17 cellular contexts compared by ENCODE assay signal in the genomic region with DNA sequence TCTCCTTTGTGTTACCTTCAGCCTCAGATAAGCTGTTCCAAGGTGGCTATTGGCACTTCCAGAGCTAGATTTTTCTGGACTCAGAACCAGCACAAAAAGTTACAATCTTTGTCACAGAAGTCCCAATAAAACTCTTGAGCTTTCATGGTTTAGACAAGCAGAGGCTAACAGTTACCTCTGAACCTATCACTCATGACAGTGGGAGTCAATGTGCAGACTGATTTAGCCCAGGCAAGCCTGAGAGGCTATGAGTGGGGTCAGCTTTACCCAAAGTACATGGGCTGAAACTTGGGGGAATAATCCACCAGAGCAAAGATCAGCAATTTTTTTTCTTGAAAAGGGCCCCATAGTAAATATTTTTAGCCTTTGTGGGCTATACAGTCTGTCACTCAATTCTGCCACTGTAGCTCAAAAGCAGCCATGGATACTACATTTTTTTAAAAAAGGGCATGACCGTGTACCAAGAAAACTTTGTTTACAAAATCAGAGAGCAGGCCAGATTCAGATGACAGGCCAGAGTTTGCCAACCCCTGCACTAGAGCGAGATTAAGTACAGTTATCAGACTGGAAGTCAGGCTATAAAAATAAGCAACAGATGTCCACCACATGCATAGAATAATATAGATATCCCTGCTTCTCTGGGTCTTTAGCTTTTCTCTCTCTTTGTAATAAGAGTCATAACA. TPM values are rescaled to one million over a fixed set of nuclear protein-coding genes. Genes with fewer than 3 reads are reported as not detected.
"Had no signal": no experiment of that assay in that cellular context is flagged by ENCODE, and none has a peak within 500 bp of the region (broad histone marks: within the 10 kb centered on the region; RNA-seq: fewer than 3 reads in every experiment).

No MANE protein-coding gene starts in this region.

- H3K4me1 ChIP-seq: breast epithelium, esophagus squamous epithelium, sigmoid colon had no signal

- H3K9me3 ChIP-seq: breast epithelium, esophagus squamous epithelium, neutrophil, sigmoid colon had no signal

- DNase-seq: activated CD4-positive, alpha-beta T cell treated with anti-CD3 and anti-CD28 coated beads for 1 hour; activated CD4-positive, alpha-beta T cell treated with anti-CD3 and anti-CD28 coated beads, Interleukin-2, amount 50 U/mL, for 48 hours; activated CD8-positive, alpha-beta memory T cell treated with anti-CD3 and anti-CD28 coated beads, Interleukin-2, amount 10 ng/mL, durations not matched to agents 7 days and 5 days; activated effector memory CD4-positive, alpha-beta T cell treated with Interleukin-2 at 50 U/mL for 16 hours; activated T-cell treated with anti-CD3 and anti-CD28 coated beads, Interleukin-2, amount 50 U/mL, for 24 hours; esophagus squamous epithelium; midbrain; sigmoid colon; stimulated activated CD4-positive, alpha-beta T cell treated with anti-CD3 and anti-CD28 coated beads, Interleukin-12 subunit alpha, Interleukin-12 subunit beta, amount 100 ng/mL, for 4 hours; stimulated activated naive CD4-positive, alpha-beta T cell; substantia nigra; T-helper 2 cell; trophoblast cell had no signal

- H3K4me3 ChIP-seq: breast epithelium, esophagus squamous epithelium, hepatocyte, sigmoid colon had no signal

- H3K4me2 ChIP-seq: hepatocyte had no signal

- H3K27me3 ChIP-seq: breast epithelium, esophagus squamous epithelium, hepatocyte, neutrophil, sigmoid colon had no signal

- H3K27ac Mint-ChIP-seq: activated CD8-positive, alpha-beta memory T cell treated with anti-CD3 and anti-CD28 coated beads, Interleukin-2, amount 10 ng/mL, durations not matched to agents 7 days and 5 days; activated naive CD8-positive, alpha-beta T cell; activated T-cell treated with anti-CD3 and anti-CD28 coated beads, Interleukin-2, amount 50 U/mL, for 24 hours had no signal

- H3K79me2 ChIP-seq: hepatocyte had no signal

- H3K36me3 ChIP-seq: breast epithelium, esophagus squamous epithelium, neutrophil, sigmoid colon had no signal

- H3K9me3 Mint-ChIP-seq: activated T-cell treated with anti-CD3 and anti-CD28 coated beads, Interleukin-2, amount 50 U/mL, for 24 hours had no signal

- H3K27ac ChIP-seq: breast epithelium, esophagus squamous epithelium, hepatocyte, neutrophil, sigmoid colon had no signal

- H3K36me3 Mint-ChIP-seq: activated CD8-positive, alpha-beta memory T cell treated with anti-CD3 and anti-CD28 coated beads, Interleukin-2, amount 10 ng/mL, durations not matched to agents 7 days and 5 days; activated naive CD8-positive, alpha-beta T cell had no signal

- H3K4me3 Mint-ChIP-seq: activated CD8-positive, alpha-beta memory T cell treated with anti-CD3 and anti-CD28 coated beads, Interleukin-2, amount 10 ng/mL, durations not matched to agents 7 days and 5 days; activated naive CD8-positive, alpha-beta T cell; activated T-cell treated with anti-CD3 and anti-CD28 coated beads, Interleukin-2, amount 50 U/mL, for 24 hours had no signal

- H2AFZ ChIP-seq: hepatocyte had no signal

- H3K4me1 Mint-ChIP-seq: activated CD8-positive, alpha-beta memory T cell treated with anti-CD3 and anti-CD28 coated beads, Interleukin-2, amount 10 ng/mL, durations not matched to agents 7 days and 5 days had no signal

RNA-seq across cellular contexts. Expression of gene CCN2, which starts 20.0 kb away (rescaled TPM):
- total RNA-seq: activated CD8-positive, alpha-beta memory T cell treated with anti-CD3 and anti-CD28 coated beads, Interleukin-2, amount 10 ng/mL, durations not matched to agents 7 days and 5 days had no signal
